ENCODE assay signal across 9 cellular contexts in the genomic region with DNA sequence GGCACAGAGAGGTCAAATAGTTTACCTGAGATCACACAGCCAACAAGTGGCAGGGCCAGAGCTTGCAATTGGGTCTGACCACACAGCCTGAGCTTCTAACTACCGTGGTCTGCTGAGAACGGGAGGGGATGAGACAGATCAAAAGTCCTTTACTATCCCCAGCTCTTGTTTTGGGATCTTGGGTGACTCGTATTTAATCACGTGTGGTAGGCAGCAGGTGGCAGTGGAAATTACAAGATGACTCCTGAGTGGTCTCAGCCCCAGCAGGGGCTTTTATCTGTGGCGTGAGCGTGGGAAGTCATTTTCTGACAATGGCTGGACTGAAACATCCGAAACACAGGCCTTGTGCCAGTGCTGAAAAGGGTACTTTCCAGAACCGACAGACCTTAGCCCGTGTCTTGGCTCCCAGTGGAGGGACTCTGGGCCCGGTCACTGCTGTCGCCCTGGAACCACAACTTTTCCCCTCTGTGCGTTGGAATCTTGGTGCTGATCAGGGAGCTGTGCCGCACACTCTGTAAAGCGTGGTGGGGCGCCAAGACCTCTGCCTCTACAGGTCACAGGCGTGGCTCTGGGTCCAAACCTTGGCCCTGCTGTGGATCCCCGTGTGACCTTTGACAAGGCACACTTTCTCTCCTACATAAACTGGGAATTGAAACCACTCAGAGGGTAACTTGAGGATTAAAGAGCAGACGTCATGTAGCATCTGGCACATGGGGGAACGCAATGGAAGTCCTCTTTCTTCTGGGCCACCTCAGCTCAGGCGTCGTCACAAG. TPM values are rescaled to one million over a fixed set of nuclear protein-coding genes. Genes with fewer than 3 reads are reported as not detected.
DNase-seq lines count a peak whose midpoint lies in the region; ATAC-seq and TF ChIP-seq lines count a peak whose summit lies in the region.
"Had no signal": no experiment of that assay in that cellular context is flagged by ENCODE, and none has a peak within 500 bp of the region (broad histone marks: within the 10 kb centered on the region; RNA-seq: fewer than 3 reads in every experiment).

No MANE protein-coding gene starts in this region.

- TF ChIP-seq CTCF in DOHH2 (IDR thresholded peaks at IDR 0.05; ENCODE audit: low read depth, low read length, poor library complexity, severe bottlenecking): no peak
- TF ChIP-seq CTCF in OCI-LY1 (IDR thresholded peaks at IDR 0.05; ENCODE audit: low read length): no peak
- no peak for TF ChIP-seq CTCF in mucosa of descending colon (IDR thresholded peaks at IDR 0.05)
- no peak for TF ChIP-seq CTCF in ovary (IDR thresholded peaks at IDR 0.05)

- CTCF ChIA-PET in HEK293T (lab: Yijun Ruan, JAX): no interaction called here

- POLR2A ChIA-PET in HEK293T (lab: Yijun Ruan, JAX): no interaction called here

- intact Hi-C loops in mucosa of descending colon (cut with DNase I, micrococcal nuclease): no loop called here
- intact Hi-C loops in ovary (cut with DNase I): no loop called here

- H3K9me3 ChIP-seq in DOHH2 (ENCODE audit: control insufficient read depth, insufficient read depth, low read length): no peaks in the 10 kb centered on the region
- no peaks in the 10 kb centered on the region for H3K9me3 ChIP-seq in OCI-LY1 (ENCODE audit: low read length)
- H3K9me3 ChIP-seq in mucosa of descending colon: no peaks in the 10 kb centered on the region
- H3K9me3 ChIP-seq in ovary: no peaks in the 10 kb centered on the region

- peak overlapping the region; percentile 43; the same call in 1 of the 2 replicates for H3K9ac ChIP-seq in OCI-LY1 (ENCODE audit: low read length)

- TF ChIP-seq POLR2A in ovary (IDR thresholded peaks at IDR 0.05): no peak

- WGBS in ovary, 3 donors: 82 to 86% (median 83%) methylated on average over 21 of the region's 21 CpGs

- H2AFZ ChIP-seq in OCI-LY1 (ENCODE audit: low read length): no peak overlapping the region

- H3K27me3 ChIP-seq in DOHH2 (ENCODE audit: control insufficient read depth, low read length) (no peaks in the 10 kb centered on the region), OCI-LY1 (ENCODE audit: insufficient read depth, low read length) (no peaks in the 10 kb centered on the region), ovary (no peaks in the 10 kb centered on the region)

- H3K4me2 ChIP-seq in DOHH2 (ENCODE audit: low read length) (peak overlapping the region; percentile 38), OCI-LY1 (ENCODE audit: low read length) (peak overlapping the region; percentile 42; the same call in 1 of the 2 replicates)

- H4K20me1 ChIP-seq in DOHH2 (ENCODE audit: control insufficient read depth, insufficient read depth, low read depth, low read length) (no peaks in the 10 kb centered on the region; the same call in 1 of the 2 replicates), OCI-LY1 (ENCODE audit: insufficient read depth, low read length) (no peaks in the 10 kb centered on the region)

- H3K9me2 ChIP-seq in DOHH2 (replicated peaks; ENCODE audit: control insufficient read depth, low read length) (no peaks in the 10 kb centered on the region), OCI-LY1 (ENCODE audit: low read depth, low read length) (no peaks in the 10 kb centered on the region)

- peak; percentile 40 for ATAC-seq in GM21619 (IDR thresholded peaks at IDR 0.05; ENCODE audit: unreplicated experiment)
- ATAC-seq in mucosa of descending colon: peak; percentile 4

- H3K36me3 ChIP-seq in DOHH2 (ENCODE audit: control insufficient read depth, low read length): peaks cover 38% of the 10 kb centered on the region
- peaks cover 53% of the 10 kb centered on the region for H3K36me3 ChIP-seq in OCI-LY1 (ENCODE audit: insufficient read depth, low read length)
- H3K36me3 ChIP-seq in mucosa of descending colon (ENCODE audit: low read depth): no peaks in the 10 kb centered on the region
- H3K36me3 ChIP-seq in ovary: no peaks in the 10 kb centered on the region

- H3K4me1 ChIP-seq in DOHH2 (ENCODE audit: control insufficient read depth, low read length) (peaks cover 55% of the 10 kb centered on the region), OCI-LY1 (ENCODE audit: insufficient read depth, low read length, severe bottlenecking) (peaks cover 54% of the 10 kb centered on the region), mucosa of descending colon (ENCODE audit: low read depth) (peaks cover 6% of the 10 kb centered on the region), ovary (ENCODE audit: insufficient read depth) (no peaks in the 10 kb centered on the region)

- no peak overlapping the region for H3K4me3 ChIP-seq in DOHH2 (ENCODE audit: low read length)
- H3K4me3 ChIP-seq in OCI-LY1 (ENCODE audit: low read depth, low read length, poor library complexity, severe bottlenecking): no peak overlapping the region
- no peak overlapping the region for H3K4me3 ChIP-seq in mucosa of descending colon
- no peak overlapping the region for H3K4me3 ChIP-seq in ovary

- no peak for DNase-seq in mucosa of descending colon
- DNase-seq in HEK293T (ENCODE audit: extremely low spot score): no peak
- no peak for DNase-seq in activated CD8-positive, alpha-beta memory T cell treated with anti-CD3 and anti-CD28 coated beads, Interleukin-2, amount 50 U/mL, for 48 hours
- no peak for DNase-seq in NCI-H69 (lab: John Stamatoyannopoulos, UW)
- DNase-seq in ovary: no peak

- no peak for TF ChIP-seq EP300 in ovary (IDR thresholded peaks at IDR 0.05)

- H3K79me2 ChIP-seq in DOHH2 (ENCODE audit: control insufficient read depth, low read length): peaks cover 1% of the 10 kb centered on the region
- no peaks in the 10 kb centered on the region for H3K79me2 ChIP-seq in OCI-LY1 (ENCODE audit: insufficient read depth, low read length)

- H3K27ac ChIP-seq in DOHH2 (ENCODE audit: low read depth, low read length): no peak overlapping the region
- peak overlapping the region; percentile 89 for H3K27ac ChIP-seq in OCI-LY1 (ENCODE audit: low read depth, low read length, poor library complexity, severe bottlenecking)
- H3K27ac ChIP-seq in ovary: no peak overlapping the region
- H3K27ac ChIP-seq: epithelial cell of prostate had no signal

- H3F3A ChIP-seq in DOHH2 (ENCODE audit: control insufficient read depth, insufficient read depth) (no peaks in the 10 kb centered on the region), OCI-LY1 (ENCODE audit: insufficient read depth, low read length) (no peaks in the 10 kb centered on the region)

TF ChIP-seq in HEK293T, 16 proteins besides CTCF, POLR2A, EP300 and RAD21:
- TF ChIP-seq FOXM1 (IDR thresholded peaks at IDR 0.05; ENCODE audit: borderline replicate concordance): no peak
- no peak for TF ChIP-seq NFRKB (IDR thresholded peaks at IDR 0.05)
- TF ChIP-seq ARNT (IDR thresholded peaks at IDR 0.05): no peak
- no peak for TF ChIP-seq ELF4 (IDR thresholded peaks at IDR 0.05)
- no peak for TF ChIP-seq FOXA1 (IDR thresholded peaks at IDR 0.05)
- no peak for TF ChIP-seq HDGF (IDR thresholded peaks at IDR 0.05; ENCODE audit: borderline replicate concordance)
- TF ChIP-seq, protein P1, sequence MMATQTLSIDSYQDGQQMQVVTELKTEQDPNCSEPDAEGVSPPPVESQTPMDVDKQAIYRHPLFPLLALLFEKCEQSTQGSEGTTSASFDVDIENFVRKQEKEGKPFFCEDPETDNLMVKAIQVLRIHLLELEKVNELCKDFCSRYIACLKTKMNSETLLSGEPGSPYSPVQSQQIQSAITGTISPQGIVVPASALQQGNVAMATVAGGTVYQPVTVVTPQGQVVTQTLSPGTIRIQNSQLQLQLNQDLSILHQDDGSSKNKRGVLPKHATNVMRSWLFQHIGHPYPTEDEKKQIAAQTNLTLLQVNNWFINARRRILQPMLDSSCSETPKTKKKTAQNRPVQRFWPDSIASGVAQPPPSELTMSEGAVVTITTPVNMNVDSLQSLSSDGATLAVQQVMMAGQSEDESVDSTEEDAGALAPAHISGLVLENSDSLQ (IDR thresholded peaks at IDR 0.05): no peak
- no peak for TF ChIP-seq FOXK2 (IDR thresholded peaks at IDR 0.05)
- TF ChIP-seq LEF1 (IDR thresholded peaks at IDR 0.05; ENCODE audit: borderline replicate concordance): no peak
- no peak for TF ChIP-seq CTBP1 (IDR thresholded peaks at IDR 0.05; ENCODE audit: borderline replicate concordance)
- no peak for TF ChIP-seq L3MBTL2 (conservative IDR thresholded peaks at IDR 0.05)
- TF ChIP-seq SUZ12 (IDR thresholded peaks at IDR 0.05): no peak
- no peak for TF ChIP-seq ZNF384 (IDR thresholded peaks at IDR 0.05)
- no peak for TF ChIP-seq SP1 (IDR thresholded peaks at IDR 0.05)
- TF ChIP-seq BHLHE40 (IDR thresholded peaks at IDR 0.05; ENCODE audit: borderline replicate concordance): no peak
- no peak for TF ChIP-seq TARDBP (IDR thresholded peaks at IDR 0.05)

RNA-seq across cellular contexts. Expression of gene THEMIS2, which starts 12.0 kb away (rescaled TPM):
- total RNA-seq in mucosa of descending colon (10 to 100 TPM in 2 of 3 donors, 1 to 10 TPM in 1; 3.8 to 17.7 (median 15.6) TPM), ovary (10 to 100 TPM in 2 of 7 donors, 1 to 10 TPM in 5; 2.7 to 14.0 (median 7.8) TPM)
- polyA plus RNA-seq in ovary: 10 to 100 TPM in 1 of 2 donors, 1 to 10 TPM in 1; 3.9 to 16.9 TPM

RNA-seq across cellular contexts. Expression of gene RPA2, which starts 30.0 kb away (rescaled TPM):
- total RNA-seq in mucosa of descending colon (10 to 100 TPM; 14.2 to 20.6 (median 19.2) TPM), ovary (10 to 100 TPM; 24.8 to 54.6 (median 36.6) TPM)
- polyA plus RNA-seq in ovary: 10 to 100 TPM; 44.3 to 93.1 TPM

RNA-seq across cellular contexts. Expression of gene SMPDL3B, which starts 50.4 kb away (rescaled TPM):
- total RNA-seq in mucosa of descending colon: 10 to 100 TPM; 17.3 to 45.4 (median 30.9) TPM
- 10 to 100 TPM in 1 of 7 donors, 1 to 10 TPM in 1, under 1 TPM in 3, not detected in 2; 0.40 to 21.1 (median 0.77) TPM for total RNA-seq in ovary
- polyA plus RNA-seq in ovary: under 1 TPM; 0.23 to 0.32 TPM

RNA-seq across cellular contexts. Expression of gene PPP1R8, which starts 53.8 kb away (rescaled TPM):
- total RNA-seq in mucosa of descending colon (10 to 100 TPM; 29.1 to 33.7 (median 31.0) TPM), ovary (10 to 100 TPM; 24.9 to 49.0 (median 37.9) TPM)
- polyA plus RNA-seq in ovary: 10 to 100 TPM; 33.8 to 37.4 TPM
